Comparison of ENCODE assay signal across 24 cellular contexts in genomic region chr18:10907749-10908148, GRCh38.
DNase-seq lines count a peak whose midpoint lies in the region; ATAC-seq and TF ChIP-seq lines count a peak whose summit lies in the region.
"Had no signal": no experiment of that assay in that cellular context is flagged by ENCODE, and none has a peak within 500 bp of the region (broad histone marks: within the 10 kb centered on the region; RNA-seq: fewer than 3 reads in every experiment).

No MANE protein-coding gene starts in this region.

- ATAC-seq in right lobe of liver = peak in 2 of 4 donors; percentile 44 to 51
- ATAC-seq in GM21447 (IDR thresholded peaks at IDR 0.05; ENCODE audit: unreplicated experiment) = no peak
- ATAC-seq in stimulated activated naive CD8-positive, alpha-beta T cell treated with anti-CD3 and anti-CD28 coated beads, Interleukin-15, amount 100 ng/mL, for 72 hours = no peak
- ATAC-seq: GM12878 had no signal

- DNase-seq in amniotic epithelial cell (ENCODE audit: low read depth) = peak; percentile 51
- DNase-seq in right lobe of liver = no peak
- no peak for DNase-seq in type B pancreatic cell (ENCODE audit: extremely low spot score, unreplicated experiment)
- no peak for DNase-seq in NCI-H2081 (lab: John Stamatoyannopoulos, UW)
- no peak for DNase-seq in stimulated activated naive CD8-positive, alpha-beta T cell treated with anti-CD3 and anti-CD28 coated beads, Interleukin-15, amount 100 ng/mL, for 72 hours
- DNase-seq: 8988T; ACHN; BE2C; C1 segment of cervical spinal cord; CD4-positive, alpha-beta memory T cell; CD4-positive, CD25-positive, alpha-beta regulatory T cell; CD8-positive, alpha-beta memory T cell; COR-L47; DMS 273 treated with DMSO at 0.1 percent for 48 hours; DMS153; DMS53; DMS79; DND-41; EL; GDM1 had no signal

- no peak overlapping the region for H3K4me3 ChIP-seq in right lobe of liver
- H3K4me3 ChIP-seq: BLaER1, GM12878 had no signal

- intact Hi-C loops in right lobe of liver (cut with DNase I) = no loop called here

- peak overlapping the region; percentile 42 for H3K27ac Mint-ChIP-seq in type B pancreatic cell
- H3K27ac Mint-ChIP-seq in stimulated activated naive CD8-positive, alpha-beta T cell treated with anti-CD3 and anti-CD28 coated beads, Interleukin-15, amount 100 ng/mL, for 72 hours = no peak overlapping the region
- H3K27ac Mint-ChIP-seq: CD14-positive monocyte; CD4-positive, alpha-beta memory T cell; CD4-positive, CD25-positive, alpha-beta regulatory T cell; CD8-positive, alpha-beta memory T cell had no signal

- H3K4me3 Mint-ChIP-seq in type B pancreatic cell = no peak overlapping the region
- H3K4me3 Mint-ChIP-seq in stimulated activated naive CD8-positive, alpha-beta T cell treated with anti-CD3 and anti-CD28 coated beads, Interleukin-15, amount 100 ng/mL, for 72 hours = no peak overlapping the region
- H3K4me3 Mint-ChIP-seq: CD14-positive monocyte; CD4-positive, alpha-beta memory T cell; CD4-positive, CD25-positive, alpha-beta regulatory T cell; CD8-positive, alpha-beta memory T cell had no signal

- no peak for TF ChIP-seq POLR2A in right lobe of liver (IDR thresholded peaks at IDR 0.05)

- H3K9me3 Mint-ChIP-seq in type B pancreatic cell = no peaks in the 10 kb centered on the region
- peaks cover 0 to 6% of the 10 kb centered on the region in 2 donors for H3K9me3 Mint-ChIP-seq in stimulated activated naive CD8-positive, alpha-beta T cell treated with anti-CD3 and anti-CD28 coated beads, Interleukin-15, amount 100 ng/mL, for 72 hours
- H3K9me3 Mint-ChIP-seq: CD4-positive, alpha-beta memory T cell had no signal

- peaks cover 16% of the 10 kb centered on the region for H3K4me1 Mint-ChIP-seq in type B pancreatic cell (ENCODE audit: unreplicated experiment)
- H3K4me1 Mint-ChIP-seq in stimulated activated naive CD8-positive, alpha-beta T cell treated with anti-CD3 and anti-CD28 coated beads, Interleukin-15, amount 100 ng/mL, for 72 hours = no peaks in the 10 kb centered on the region
- H3K4me1 Mint-ChIP-seq: CD14-positive monocyte; CD4-positive, alpha-beta memory T cell; CD4-positive, CD25-positive, alpha-beta regulatory T cell; CD8-positive, alpha-beta memory T cell had no signal

- H3K27me3 Mint-ChIP-seq in type B pancreatic cell = no peaks in the 10 kb centered on the region
- no peaks in the 10 kb centered on the region for H3K27me3 Mint-ChIP-seq in stimulated activated naive CD8-positive, alpha-beta T cell treated with anti-CD3 and anti-CD28 coated beads, Interleukin-15, amount 100 ng/mL, for 72 hours
- H3K27me3 Mint-ChIP-seq: CD4-positive, CD25-positive, alpha-beta regulatory T cell; CD8-positive, alpha-beta memory T cell had no signal

- no peaks in the 10 kb centered on the region for H3K36me3 ChIP-seq in right lobe of liver
- H3K36me3 ChIP-seq: BE2C, BLaER1 had no signal

- H3K36me3 Mint-ChIP-seq in type B pancreatic cell = peaks cover 13% of the 10 kb centered on the region
- H3K36me3 Mint-ChIP-seq: CD14-positive monocyte; CD4-positive, alpha-beta memory T cell; CD4-positive, CD25-positive, alpha-beta regulatory T cell; CD8-positive, alpha-beta memory T cell had no signal

- peaks cover 0 to 13% (median 2%) of the 10 kb centered on the region in 4 donors for H3K4me1 ChIP-seq in right lobe of liver
- H3K4me1 ChIP-seq: BE2C, BLaER1 had no signal

- no peaks in the 10 kb centered on the region for H3K9me3 ChIP-seq in right lobe of liver
- H3K9me3 ChIP-seq: BE2C, BLaER1 had no signal

- H3K27me3 ChIP-seq in right lobe of liver = no peaks in the 10 kb centered on the region
- H3K27me3 ChIP-seq: BE2C, BLaER1 had no signal

- TF ChIP-seq CTCF in right lobe of liver (IDR thresholded peaks at IDR 0.05) = no peak
- TF ChIP-seq CTCF in type B pancreatic cell (conservative IDR thresholded peaks at IDR 0.05) = no peak

- H3K27ac ChIP-seq in right lobe of liver = peak overlapping the region in 2 of 3 donors; percentile 58
- H3K27ac ChIP-seq: BLaER1 had no signal

- WGBS in right lobe of liver (ENCODE audit: insufficient coverage, low coverage, low lambda C conversion rate, missing lambda C conversion rate) = 90% methylated on average over 1 of the region's 1 CpG
